ENCODE assay signal across 32 cellular contexts in genomic region chr2:110896226-110896625, GRCh38.
"Had no signal": no experiment of that assay in that cellular context is flagged by ENCODE, and none has a peak within 500 bp of the region (broad histone marks: within the 10 kb centered on the region; RNA-seq: fewer than 3 reads in every experiment).

No MANE protein-coding gene starts in this region.

- ATAC-seq: activated CD4-positive, alpha-beta T cell treated with anti-CD3 and anti-CD28 coated beads for 36 hours; activated CD4-positive, CD25-positive, alpha-beta regulatory T cell treated with anti-CD3 and anti-CD28 coated beads, Interleukin-2, amount 50 U/mL, for 24 hours; activated CD8-positive, alpha-beta memory T cell treated with anti-CD3 and anti-CD28 coated beads, Interleukin-2, amount 10 ng/mL, durations not matched to agents 7 days and 5 days; activated CD8-positive, alpha-beta T cell treated with anti-CD3 and anti-CD28 coated beads for 36 hours; activated CD8-positive, alpha-beta T cell treated with anti-CD3 and anti-CD28 coated beads, Interleukin-2, amount 10 ng/mL, durations not matched to agents 7 days and 5 days; T-helper 17 cell; WTC11 had no signal

- H3K36me3 ChIP-seq: WERI-Rb-1 had no signal

- H3K27ac ChIP-seq: VCaP, WERI-Rb-1 had no signal

- DNase-seq: activated B cell treated with CpG ODN at 0.5 μM for 24 hours; activated CD4-positive, alpha-beta memory T cell treated with anti-CD3 and anti-CD28 coated beads for 36 hours; activated CD4-positive, alpha-beta memory T cell treated with anti-CD3 and anti-CD28 coated beads, Interleukin-2, amount 10 ng/mL, durations not matched to agents 7 days and 5 days; activated CD4-positive, alpha-beta T cell treated with anti-CD3 and anti-CD28 coated beads for 1 hour; activated CD4-positive, alpha-beta T cell treated with anti-CD3 and anti-CD28 coated beads for 36 hours; activated CD4-positive, alpha-beta T cell treated with anti-CD3 and anti-CD28 coated beads for 4 hours; activated CD4-positive, alpha-beta T cell treated with anti-CD3 and anti-CD28 coated beads for 48 hours; activated CD4-positive, alpha-beta T cell treated with anti-CD3 and anti-CD28 coated beads, Interleukin-2, amount 10 ng/mL, durations not matched to agents 24 days and 14 days; activated CD4-positive, alpha-beta T cell treated with anti-CD3 and anti-CD28 coated beads, Interleukin-2, amount 10 ng/mL, durations not matched to agents 7 days and 5 days; activated CD4-positive, alpha-beta T cell treated with anti-CD3 and anti-CD28 coated beads, Interleukin-2, amount 50 U/mL, for 1 hour; activated CD4-positive, alpha-beta T cell treated with anti-CD3 and anti-CD28 coated beads, Interleukin-2, amount 50 U/mL, for 4 hours; activated CD4-positive, alpha-beta T cell treated with anti-CD3 and anti-CD28 coated beads, Interleukin-2, amount 50 U/mL, for 48 hours; activated CD4-positive, CD25-positive, alpha-beta regulatory T cell; activated CD4-positive, CD25-positive, alpha-beta regulatory T cell treated with anti-CD3 and anti-CD28 coated beads, Interleukin-2, amount 50 U/mL, for 72 hours; activated CD8-positive, alpha-beta memory T cell treated with anti-CD3 and anti-CD28 coated beads for 24 hours; activated CD8-positive, alpha-beta memory T cell treated with anti-CD3 and anti-CD28 coated beads, Interleukin-2, amount 10 ng/mL, durations not matched to agents 7 days and 5 days; activated CD8-positive, alpha-beta memory T cell treated with anti-CD3 and anti-CD28 coated beads, Interleukin-2, amount 50 U/mL, for 4 hours; activated CD8-positive, alpha-beta memory T cell treated with anti-CD3 and anti-CD28 coated beads, Interleukin-2, amount 50 U/mL, for 48 hours; activated CD8-positive, alpha-beta T cell treated with anti-CD3 and anti-CD28 coated beads for 36 hours; activated CD8-positive, alpha-beta T cell treated with anti-CD3 and anti-CD28 coated beads, Interleukin-2, amount 10 ng/mL, durations not matched to agents 7 days and 5 days; activated T-cell treated with anti-CD3 and anti-CD28 coated beads for 4 hours; activated T-cell treated with anti-CD3 and anti-CD28 coated beads, Interleukin-2, amount 50 U/mL, for 1 hour; activated T-cell treated with anti-CD3 and anti-CD28 coated beads, Interleukin-2, amount 50 U/mL, for 24 hours; T-helper 1 cell; T-helper 17 cell; T-helper 2 cell; T-helper 9 cell; T1000; WERI-Rb-1 had no signal
